8 cellular contexts compared by ENCODE assay signal in the genomic region with DNA sequence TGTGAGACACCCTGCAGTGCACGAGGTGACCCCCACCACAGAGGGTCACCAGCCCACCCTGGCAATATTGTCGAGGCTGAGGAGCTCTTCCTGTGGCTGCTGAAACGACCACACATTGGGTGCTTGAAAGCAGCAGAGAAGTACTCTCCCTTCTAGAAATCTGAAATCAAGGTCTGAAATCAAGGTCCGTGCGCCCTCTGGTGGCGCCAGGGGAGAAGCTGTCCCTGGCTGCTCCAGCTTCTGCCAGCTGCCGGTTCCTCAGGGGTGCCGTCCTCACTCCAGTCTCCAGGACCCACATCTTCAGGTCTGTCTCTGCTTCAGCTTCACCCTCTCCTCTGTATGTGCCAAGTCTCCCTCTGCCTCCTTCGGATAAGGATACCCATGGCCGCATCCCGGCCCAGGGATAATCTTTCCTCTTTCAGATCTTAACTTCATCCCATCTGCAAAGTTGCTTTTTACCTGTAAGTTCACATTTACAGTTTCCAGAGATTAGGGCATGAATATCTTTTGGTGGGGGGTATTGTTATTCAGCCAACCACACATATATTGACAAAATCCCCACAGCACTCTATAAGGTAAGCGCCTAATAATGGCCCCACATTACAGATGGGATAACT.
DNase-seq lines count a peak whose midpoint lies in the region; ATAC-seq and TF ChIP-seq lines count a peak whose summit lies in the region.

No MANE protein-coding gene starts in this region.

- H3K36me3 ChIP-seq in osteoblast (ENCODE audit: insufficient read depth, low read length) = no peaks in the 10 kb centered on the region
- no peaks in the 10 kb centered on the region for H3K36me3 ChIP-seq in tibial artery

- H3K27me3 ChIP-seq in foreskin keratinocyte (no peaks in the 10 kb centered on the region), osteoblast (ENCODE audit: insufficient read depth, low read length) (no peaks in the 10 kb centered on the region), tibial artery (peaks cover 0 to 34% of the 10 kb centered on the region in 2 donors)

- H3K4me2 ChIP-seq in osteoblast (ENCODE audit: insufficient read depth, low read length) = no peak overlapping the region

- H3K4me1 ChIP-seq in foreskin keratinocyte (no peaks in the 10 kb centered on the region), osteoblast (ENCODE audit: insufficient read depth, low read length) (no peaks in the 10 kb centered on the region), tibial artery (no peaks in the 10 kb centered on the region)

- H4K20me1 ChIP-seq in osteoblast (ENCODE audit: insufficient read depth, low read length) = no peaks in the 10 kb centered on the region

- DNase-seq in ELR (ENCODE audit: low read depth) (peak; percentile 66), LoVo (ENCODE audit: low spot score) (peak; percentile 63), SHP77 treated with DMSO at 0.1 percent for 48 hours (lab: John Stamatoyannopoulos, UW) (peak; percentile 57), foreskin keratinocyte (peak in 1 of 2 donors; percentile 17), osteoblast (ENCODE audit: insufficient read length, low spot score, missing footprints) (peak; percentile 94), tibial artery (peak; percentile 38 to 71)
- peak; percentile 47 for DNase-seq in activated effector memory CD4-positive, alpha-beta T cell treated with Interleukin-2 at 50 U/mL for 16 hours

- H3K4me3 ChIP-seq in osteoblast (ENCODE audit: insufficient read depth, low read length) (no peak overlapping the region), tibial artery (no peak overlapping the region)

- intact Hi-C loops in tibial artery (cut with DNase I; ENCODE audit: low total_unique reads) = no loop called here

- H3K27ac ChIP-seq in foreskin keratinocyte (no peak overlapping the region), osteoblast (ENCODE audit: low read depth, low read length) (no peak overlapping the region), tibial artery (no peak overlapping the region)

- TF ChIP-seq CTCF in foreskin keratinocyte (conservative IDR thresholded peaks at IDR 0.05) (peak; percentile 78), osteoblast (IDR thresholded peaks at IDR 0.05; ENCODE audit: extremely low read depth, low read depth, low read length) (peak; percentile 85), tibial artery (IDR thresholded peaks at IDR 0.05) (peak; percentile 64 to 83)

- no peak overlapping the region for H2AFZ ChIP-seq in osteoblast (ENCODE audit: low read length)

- ATAC-seq in foreskin keratinocyte = peak; percentile 77
- ATAC-seq in HG02938 (IDR thresholded peaks at IDR 0.05; ENCODE audit: unreplicated experiment) = no peak

- no peaks in the 10 kb centered on the region for H3K79me2 ChIP-seq in osteoblast (ENCODE audit: insufficient read depth, low read length)

- H3K9me3 ChIP-seq in osteoblast (ENCODE audit: low read depth, low read length) (no peaks in the 10 kb centered on the region), tibial artery (no peaks in the 10 kb centered on the region)
